In the genomic region with DNA sequence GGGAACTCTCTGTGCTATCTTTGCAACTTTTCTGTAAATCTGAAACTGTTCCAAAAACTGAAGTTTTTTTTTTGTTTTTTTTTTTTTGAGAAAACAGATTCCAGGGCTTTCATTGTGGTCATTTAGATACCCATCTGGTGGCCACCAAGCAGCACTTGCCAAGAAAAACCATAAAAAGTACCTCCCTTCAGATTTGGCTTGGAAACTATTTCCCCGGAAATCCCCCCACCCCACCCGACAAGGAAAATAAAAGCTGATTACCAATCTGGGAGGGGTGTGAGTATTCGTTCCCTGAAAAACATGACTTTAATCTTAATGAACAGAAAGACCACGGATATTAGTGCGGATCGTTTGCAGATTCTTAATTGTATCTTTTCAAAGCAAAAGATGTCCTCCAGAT, we compare ENCODE assay signal across 1 cellular context.
TF ChIP-seq lines count a peak whose summit lies in the region.

No MANE protein-coding gene starts in this region.

TF ChIP-seq in GM23338, 12 proteins besides CTCF, POLR2A, EP300 and RAD21 (continued from another document):
- TF ChIP-seq NANOG (IDR thresholded peaks at IDR 0.05; ENCODE audit: borderline replicate concordance) (no peak), ZNF331 (CRISPR knock-in tag; IDR thresholded peaks at IDR 0.05; ENCODE audit: low read depth) (no peak), EZH2 (IDR thresholded peaks at IDR 0.05; ENCODE audit: low read depth, unreplicated experiment) (no peak)
- TF ChIP-seq, protein P1, sequence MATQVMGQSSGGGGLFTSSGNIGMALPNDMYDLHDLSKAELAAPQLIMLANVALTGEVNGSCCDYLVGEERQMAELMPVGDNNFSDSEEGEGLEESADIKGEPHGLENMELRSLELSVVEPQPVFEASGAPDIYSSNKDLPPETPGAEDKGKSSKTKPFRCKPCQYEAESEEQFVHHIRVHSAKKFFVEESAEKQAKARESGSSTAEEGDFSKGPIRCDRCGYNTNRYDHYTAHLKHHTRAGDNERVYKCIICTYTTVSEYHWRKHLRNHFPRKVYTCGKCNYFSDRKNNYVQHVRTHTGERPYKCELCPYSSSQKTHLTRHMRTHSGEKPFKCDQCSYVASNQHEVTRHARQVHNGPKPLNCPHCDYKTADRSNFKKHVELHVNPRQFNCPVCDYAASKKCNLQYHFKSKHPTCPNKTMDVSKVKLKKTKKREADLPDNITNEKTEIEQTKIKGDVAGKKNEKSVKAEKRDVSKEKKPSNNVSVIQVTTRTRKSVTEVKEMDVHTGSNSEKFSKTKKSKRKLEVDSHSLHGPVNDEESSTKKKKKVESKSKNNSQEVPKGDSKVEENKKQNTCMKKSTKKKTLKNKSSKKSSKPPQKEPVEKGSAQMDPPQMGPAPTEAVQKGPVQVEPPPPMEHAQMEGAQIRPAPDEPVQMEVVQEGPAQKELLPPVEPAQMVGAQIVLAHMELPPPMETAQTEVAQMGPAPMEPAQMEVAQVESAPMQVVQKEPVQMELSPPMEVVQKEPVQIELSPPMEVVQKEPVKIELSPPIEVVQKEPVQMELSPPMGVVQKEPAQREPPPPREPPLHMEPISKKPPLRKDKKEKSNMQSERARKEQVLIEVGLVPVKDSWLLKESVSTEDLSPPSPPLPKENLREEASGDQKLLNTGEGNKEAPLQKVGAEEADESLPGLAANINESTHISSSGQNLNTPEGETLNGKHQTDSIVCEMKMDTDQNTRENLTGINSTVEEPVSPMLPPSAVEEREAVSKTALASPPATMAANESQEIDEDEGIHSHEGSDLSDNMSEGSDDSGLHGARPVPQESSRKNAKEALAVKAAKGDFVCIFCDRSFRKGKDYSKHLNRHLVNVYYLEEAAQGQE (IDR thresholded peaks at IDR 0.05; ENCODE audit: unreplicated experiment): no peak
